In the genomic region with DNA sequence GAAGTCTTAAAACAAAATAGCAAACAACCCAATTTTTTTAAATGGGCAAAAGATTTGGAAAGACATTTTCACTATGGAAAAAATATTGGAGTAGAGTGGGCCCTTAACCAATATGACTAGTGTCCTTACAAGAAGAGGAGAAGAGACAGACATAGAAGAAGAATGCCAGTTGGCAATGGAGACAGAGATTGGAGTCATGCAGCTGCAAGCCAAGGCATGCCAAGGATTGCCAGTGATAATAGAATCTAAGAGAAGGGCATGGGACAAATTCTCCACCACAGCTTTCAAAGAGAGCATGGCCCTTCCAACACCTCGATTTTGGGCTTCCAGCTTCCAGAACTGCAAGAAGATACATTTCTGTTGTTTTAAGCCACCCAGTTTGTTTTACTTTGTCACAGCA, we compare ENCODE assay signal across 20 cellular contexts.
DNase-seq lines count a peak whose midpoint lies in the region; ATAC-seq and FAIRE-seq lines count a peak whose summit lies in the region.
"Had no signal": no experiment of that assay in that cellular context is flagged by ENCODE, and none has a peak within 500 bp of the region (broad histone marks: within the 10 kb centered on the region; RNA-seq: fewer than 3 reads in every experiment).

No MANE protein-coding gene starts in this region.

- H3K36me3 Mint-ChIP-seq in T-helper 2 cell treated with Interferon-gamma antibody and Interleukin-4, amounts not matched to agents 5 μg/mL and 100 μg/mL, for 36 hours (ENCODE audit: low read depth), result no peaks in the 10 kb centered on the region
- H3K36me3 Mint-ChIP-seq: CD4-positive, alpha-beta memory T cell had no signal

- FAIRE-seq in TTC549 (lab: Jason Lieb, UNC), result peak; percentile 7
- FAIRE-seq: A204.1, D721Med, GM12891, H54 had no signal

- H3K27ac ChIP-seq in epithelial cell of prostate, result peak overlapping the region; percentile 33
- H3K27ac ChIP-seq: C4-2B, HL-60 had no signal

- ATAC-seq in GM21528 (IDR thresholded peaks at IDR 0.05; ENCODE audit: low FRiP score, unreplicated experiment), result no peak
- ATAC-seq: HCT116 had no signal

- no peaks in the 10 kb centered on the region for H3K4me1 Mint-ChIP-seq in T-helper 2 cell treated with Interferon-gamma antibody and Interleukin-4, amounts not matched to agents 5 μg/mL and 100 μg/mL, for 36 hours (ENCODE audit: low read depth)
- H3K4me1 Mint-ChIP-seq: CD4-positive, alpha-beta memory T cell had no signal

- no peak overlapping the region for H3K27ac Mint-ChIP-seq in T-helper 2 cell treated with Interferon-gamma antibody and Interleukin-4, amounts not matched to agents 5 μg/mL and 100 μg/mL, for 36 hours
- H3K27ac Mint-ChIP-seq: CD4-positive, alpha-beta memory T cell had no signal

- peak; percentile 13 for DNase-seq in HPDE6-E6E7 (ENCODE audit: extremely low spot score)
- DNase-seq in epithelial cell of prostate (ENCODE audit: low read depth, low spot score), result peak; percentile 70
- peak; percentile 62 for DNase-seq in myocyte (ENCODE audit: low read depth)
- DNase-seq in NCI-H1048 (lab: John Stamatoyannopoulos, UW), result no peak
- no peak for DNase-seq in ecto neural progenitor cell (ENCODE audit: low spot score)
- DNase-seq in T-helper 2 cell treated with Interferon-gamma antibody and Interleukin-4, amounts not matched to agents 5 μg/mL and 100 μg/mL, for 36 hours (ENCODE audit: low spot score), result no peak
- DNase-seq: BE2C; CD4-positive, alpha-beta memory T cell; DMS153; DMS79 treated with DMSO at 0.1 percent for 48 hours; EL had no signal

- H3K27me3 Mint-ChIP-seq in T-helper 2 cell treated with Interferon-gamma antibody and Interleukin-4, amounts not matched to agents 5 μg/mL and 100 μg/mL, for 36 hours (ENCODE audit: low read depth), result no peaks in the 10 kb centered on the region

- no peaks in the 10 kb centered on the region for H3K9me3 Mint-ChIP-seq in T-helper 2 cell treated with Interferon-gamma antibody and Interleukin-4, amounts not matched to agents 5 μg/mL and 100 μg/mL, for 36 hours

- H3K4me3 Mint-ChIP-seq in T-helper 2 cell treated with Interferon-gamma antibody and Interleukin-4, amounts not matched to agents 5 μg/mL and 100 μg/mL, for 36 hours, result no peak overlapping the region
- H3K4me3 Mint-ChIP-seq: CD4-positive, alpha-beta memory T cell had no signal

Comparison
In these comparisons a context has a peak if more than half of its experiments do, and no peak if none do; other contexts are left out.
1. DNase-seq: peak in HPDE6-E6E7 (single experiment), epithelial cell of prostate (single experiment) and myocyte (single experiment); none in NCI-H1048 (single experiment), ecto neural progenitor cell (single experiment) and T-helper 2 cell treated with Interferon-gamma antibody and Interleukin-4, amounts not matched to agents 5 μg/mL and 100 μg/mL, for 36 hours (single experiment).